Comparison of ENCODE assay signal across 16 cellular contexts in genomic region chr7:78563186-78563585, GRCh38.
DNase-seq lines count a peak whose midpoint lies in the region; ATAC-seq, FAIRE-seq and TF ChIP-seq lines count a peak whose summit lies in the region.
"Had no signal": no experiment of that assay in that cellular context is flagged by ENCODE, and none has a peak within 500 bp of the region (broad histone marks: within the 10 kb centered on the region; RNA-seq: fewer than 3 reads in every experiment).

No MANE protein-coding gene starts in this region.

- H3K27ac Mint-ChIP-seq in activated CD4-positive, alpha-beta memory T cell treated with anti-CD3 and anti-CD28 coated beads, Interleukin-2, amount 10 ng/mL, durations not matched to agents 7 days and 5 days = no peak overlapping the region
- no peak overlapping the region for H3K27ac Mint-ChIP-seq in osteocyte (ENCODE audit: unreplicated experiment)
- H3K27ac Mint-ChIP-seq: CD14-positive monocyte, T-cell had no signal

- peak; percentile 80 for FAIRE-seq in D721Med (lab: Jason Lieb, UNC)

- POLR2A ChIA-PET in activated CD4-positive, alpha-beta memory T cell treated with anti-CD3 and anti-CD28 coated beads, Interleukin-2, amount 10 ng/mL, durations not matched to agents 7 days and 5 days (lab: Charles Lee) = no interaction called here

- intact Hi-C loops in lower lobe of right lung (cut with DNase I) = no loop called here

- no peaks in the 10 kb centered on the region for H3K27me3 Mint-ChIP-seq in activated CD4-positive, alpha-beta memory T cell treated with anti-CD3 and anti-CD28 coated beads, Interleukin-2, amount 10 ng/mL, durations not matched to agents 7 days and 5 days
- peaks cover 4% of the 10 kb centered on the region for H3K27me3 Mint-ChIP-seq in osteocyte (ENCODE audit: unreplicated experiment)
- H3K27me3 Mint-ChIP-seq: T-cell had no signal

- ATAC-seq in lower lobe of right lung = no peak
- ATAC-seq: T-cell had no signal

- no peak for TF ChIP-seq CTCF in D721Med (IDR thresholded peaks at IDR 0.05; ENCODE audit: insufficient read depth, missing control alignments)
- no peak for TF ChIP-seq CTCF in lower lobe of right lung (IDR thresholded peaks at IDR 0.05)
- no peak for TF ChIP-seq CTCF in osteocyte (IDR thresholded peaks at IDR 0.05)

- DNase-seq in D721Med (ENCODE audit: insufficient read length, low spot score) (no peak), NT2/D1 (ENCODE audit: low read depth, low spot score) (peak; percentile 44), lower lobe of right lung (no peak), osteocyte (ENCODE audit: extremely low spot score, unreplicated experiment) (no peak)
- no peak for DNase-seq in stimulated activated CD4-positive, alpha-beta T cell treated with anti-CD3 and anti-CD28 coated beads, Interleukin-4, amount 100 ng/mL, for 4 hours
- no peak for DNase-seq in activated CD4-positive, alpha-beta memory T cell treated with anti-CD3 and anti-CD28 coated beads, Interleukin-2, amount 10 ng/mL, durations not matched to agents 7 days and 5 days
- DNase-seq: Caco-2, DMS53, Karpas-422, MM.1S, NCI-H1436 treated with DMSO at 0.1 percent for 48 hours, NCI-H2081 treated with DMSO at 0.1 percent for 48 hours, T-cell had no signal

- H3K36me3 Mint-ChIP-seq in activated CD4-positive, alpha-beta memory T cell treated with anti-CD3 and anti-CD28 coated beads, Interleukin-2, amount 10 ng/mL, durations not matched to agents 7 days and 5 days (ENCODE audit: low read depth) = no peaks in the 10 kb centered on the region
- H3K36me3 Mint-ChIP-seq in osteocyte (ENCODE audit: unreplicated experiment) = no peaks in the 10 kb centered on the region
- H3K36me3 Mint-ChIP-seq: CD14-positive monocyte, T-cell had no signal

- peaks cover 2% of the 10 kb centered on the region for H3K9me3 Mint-ChIP-seq in activated CD4-positive, alpha-beta memory T cell treated with anti-CD3 and anti-CD28 coated beads, Interleukin-2, amount 10 ng/mL, durations not matched to agents 7 days and 5 days
- H3K9me3 Mint-ChIP-seq in osteocyte (ENCODE audit: unreplicated experiment) = no peaks in the 10 kb centered on the region
- H3K9me3 Mint-ChIP-seq: T-cell had no signal

- CTCF ChIA-PET in activated CD4-positive, alpha-beta memory T cell treated with anti-CD3 and anti-CD28 coated beads, Interleukin-2, amount 10 ng/mL, durations not matched to agents 7 days and 5 days (lab: Charles Lee) = no interaction called here

- no peaks in the 10 kb centered on the region for H3K4me1 Mint-ChIP-seq in activated CD4-positive, alpha-beta memory T cell treated with anti-CD3 and anti-CD28 coated beads, Interleukin-2, amount 10 ng/mL, durations not matched to agents 7 days and 5 days
- H3K4me1 Mint-ChIP-seq in osteocyte (ENCODE audit: unreplicated experiment) = no peaks in the 10 kb centered on the region
- H3K4me1 Mint-ChIP-seq: CD14-positive monocyte had no signal

- no peak overlapping the region for H3K4me3 ChIP-seq in HUES48 (ENCODE audit: low read depth, low read length)
- H3K4me3 ChIP-seq in NT2/D1 (ENCODE audit: insufficient read length, low read depth) = no peak overlapping the region
- H3K4me3 ChIP-seq in iPS-18a (ENCODE audit: low read length) = peak overlapping the region; percentile 4
- no peak overlapping the region for H3K4me3 ChIP-seq in lower lobe of right lung

- H3K36me3 ChIP-seq in HUES48 (ENCODE audit: control insufficient read depth, insufficient read depth, low read length) = no peaks in the 10 kb centered on the region
- H3K36me3 ChIP-seq in NT2/D1 (ENCODE audit: insufficient read depth, insufficient read length, low read length) = no peaks in the 10 kb centered on the region
- H3K36me3 ChIP-seq in iPS-18a (ENCODE audit: control insufficient read depth, low read depth, low read length) = no peaks in the 10 kb centered on the region
- H3K36me3 ChIP-seq in lower lobe of right lung = no peaks in the 10 kb centered on the region

- H3K27ac ChIP-seq in HUES48 (ENCODE audit: low read depth, low read length) = peak overlapping the region; percentile 86
- peak overlapping the region; percentile 43 for H3K27ac ChIP-seq in iPS-18a (ENCODE audit: low read length)
- no peak overlapping the region for H3K27ac ChIP-seq in lower lobe of right lung

- peaks cover 73% of the 10 kb centered on the region for H3K4me1 ChIP-seq in HUES48 (ENCODE audit: control insufficient read depth, insufficient read depth, low read length)
- no peaks in the 10 kb centered on the region for H3K4me1 ChIP-seq in NT2/D1 (ENCODE audit: insufficient read depth, insufficient read length)
- peaks cover 51% of the 10 kb centered on the region for H3K4me1 ChIP-seq in iPS-18a (ENCODE audit: control insufficient read depth, low read depth, low read length)
- no peaks in the 10 kb centered on the region for H3K4me1 ChIP-seq in lower lobe of right lung
- H3K4me1 ChIP-seq: Caco-2 had no signal

- H3K9me3 ChIP-seq in HUES48 (ENCODE audit: control insufficient read depth, insufficient read depth, low read length) = no peaks in the 10 kb centered on the region
- H3K9me3 ChIP-seq in NT2/D1 (ENCODE audit: insufficient read depth, low read length) = no peaks in the 10 kb centered on the region
- no peaks in the 10 kb centered on the region for H3K9me3 ChIP-seq in iPS-18a (ENCODE audit: control insufficient read depth, low read depth, low read length)
- H3K9me3 ChIP-seq in lower lobe of right lung = no peaks in the 10 kb centered on the region
- H3K9me3 ChIP-seq: Caco-2 had no signal

- H3K9ac ChIP-seq in HUES48 (ENCODE audit: low read depth, low read length) = peak overlapping the region; percentile 3; the same call in 1 of the 2 replicates
- H3K9ac ChIP-seq in NT2/D1 (ENCODE audit: insufficient read length, low read depth) = no peak overlapping the region
- H3K9ac ChIP-seq in iPS-18a (ENCODE audit: low read length) = peak overlapping the region; percentile 14

- H3K27me3 ChIP-seq in HUES48 (ENCODE audit: control insufficient read depth, insufficient read depth, low read length) (no peaks in the 10 kb centered on the region), NT2/D1 (ENCODE audit: insufficient read depth, insufficient read length) (no peaks in the 10 kb centered on the region), iPS-18a (ENCODE audit: control insufficient read depth, insufficient read depth, low read length) (no peaks in the 10 kb centered on the region), lower lobe of right lung (ENCODE audit: low read depth) (no peaks in the 10 kb centered on the region)

- H3K4me3 Mint-ChIP-seq in activated CD4-positive, alpha-beta memory T cell treated with anti-CD3 and anti-CD28 coated beads, Interleukin-2, amount 10 ng/mL, durations not matched to agents 7 days and 5 days = no peak overlapping the region
- H3K4me3 Mint-ChIP-seq in osteocyte (ENCODE audit: unreplicated experiment) = no peak overlapping the region
- H3K4me3 Mint-ChIP-seq: CD14-positive monocyte, T-cell had no signal
